In the genomic region with DNA sequence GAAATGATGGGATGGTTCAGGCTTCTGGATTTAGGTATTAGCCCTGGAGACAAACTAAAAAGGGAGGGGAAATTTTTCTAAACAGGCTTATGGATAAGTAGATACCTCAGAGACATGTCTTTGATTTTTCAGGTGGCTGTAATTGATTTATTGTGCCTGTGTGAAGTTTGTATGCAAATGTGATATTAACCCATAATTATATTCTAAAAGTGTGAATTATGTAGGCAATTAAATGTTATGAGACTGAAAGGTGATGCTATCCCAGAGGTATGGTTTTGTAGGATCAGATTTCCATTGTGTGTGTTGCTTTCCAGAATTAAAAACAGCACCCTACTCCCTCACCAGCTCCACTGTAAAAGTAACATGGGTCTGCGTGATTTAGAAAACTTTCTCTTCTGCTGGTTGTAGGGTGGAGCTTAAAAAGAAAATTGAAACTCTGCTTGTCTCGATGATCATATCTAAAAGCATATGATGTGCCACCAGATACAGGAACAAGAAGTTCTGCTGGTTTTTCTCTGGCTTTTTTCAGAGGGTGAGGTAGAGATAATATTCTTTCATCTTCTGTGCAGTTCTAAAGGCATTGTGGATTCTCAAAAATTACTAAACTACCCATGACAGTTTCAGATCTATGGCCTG, we compare ENCODE assay signal across 10 cellular contexts.
DNase-seq lines count a peak whose midpoint lies in the region; ATAC-seq, FAIRE-seq and TF ChIP-seq lines count a peak whose summit lies in the region.
"Had no signal": no experiment of that assay in that cellular context is flagged by ENCODE, and none has a peak within 500 bp of the region (broad histone marks: within the 10 kb centered on the region; RNA-seq: fewer than 3 reads in every experiment).

No MANE protein-coding gene starts in this region.

- BruUV-seq in A673 (replicated peaks; lab: Mats Ljungman, UMichigan), result no TSS peak

- CTCF ChIA-PET in A673 (lab: Charles Lee), result interaction anchor here (0.6 to 0.7 kb wide), 2 partner anchors 460 to 856 kb away, joined by 3 to 11 read pairs; no protein-coding TSS in a partner anchor
- CTCF ChIA-PET in SK-N-SH (lab: Yijun Ruan, JAX), result no interaction called here

- no peaks in the 10 kb centered on the region for H3K27me3 ChIP-seq in A673 (replicated peaks; ENCODE audit: insufficient read depth, low read depth, low read length, poor library complexity)
- no peaks in the 10 kb centered on the region for H3K27me3 ChIP-seq in SK-N-SH (ENCODE audit: insufficient read depth)

- no peaks in the 10 kb centered on the region for H3F3A ChIP-seq in SK-N-SH (replicated peaks; ENCODE audit: insufficient read depth)

- WGBS in SK-N-SH (ENCODE audit: low lambda C conversion rate), result 30% methylated on average over 2 of the region's 2 CpGs

- ATAC-seq in HG02642 (IDR thresholded peaks at IDR 0.05; ENCODE audit: poor library complexity, unreplicated experiment), result peak; percentile 83
- ATAC-seq in HG03520 (IDR thresholded peaks at IDR 0.05; ENCODE audit: unreplicated experiment), result peak; percentile 87
- no peak for ATAC-seq in HG02840 (IDR thresholded peaks at IDR 0.05; ENCODE audit: low FRiP score, unreplicated experiment)

- no peak overlapping the region for H3K4me2 ChIP-seq in SK-N-SH

- H3K9ac ChIP-seq in SK-N-SH, result no peak overlapping the region

- no peak for DNase-seq in A673 (ENCODE audit: low spot score)
- DNase-seq in GM19239 (ENCODE audit: insufficient read length, low spot score), result no peak
- no peak for DNase-seq in medulla oblongata (ENCODE audit: extremely low spot score)
- DNase-seq in NCI-H524 (lab: John Stamatoyannopoulos, UW), result no peak
- no peak for DNase-seq in SK-N-SH
- DNase-seq: activated CD4-positive, CD25-positive, alpha-beta regulatory T cell; activated naive CD4-positive, alpha-beta T cell treated with Interleukin-2 at 50 U/mL for 16 hours had no signal

- no peaks in the 10 kb centered on the region for H3K36me3 ChIP-seq in A673 (ENCODE audit: insufficient read depth, low read length, poor library complexity, severe bottlenecking)
- no peaks in the 10 kb centered on the region for H3K36me3 ChIP-seq in SK-N-SH (replicated peaks in 1 of 2; ENCODE audit: control insufficient read depth in 1 of 2, insufficient read depth in 2 of 2, low read length in 1 of 2)

- H3K9me2 ChIP-seq in SK-N-SH, result no peaks in the 10 kb centered on the region

- no peaks in the 10 kb centered on the region for H4K20me1 ChIP-seq in SK-N-SH (ENCODE audit: insufficient read depth)

- POLR2A ChIA-PET in A673 (lab: Charles Lee; ENCODE audit: low non-redundant PET), result no interaction called here
- POLR2A ChIA-PET in SK-N-SH (lab: Yijun Ruan, JAX), result no interaction called here

- no peak for TF ChIP-seq RAD21 in SK-N-SH (IDR thresholded peaks at IDR 0.05; ENCODE audit: low read length)

- H3K4me3 ChIP-seq in A673 (ENCODE audit: low read depth, low read length, poor library complexity, severe bottlenecking) (no peak overlapping the region), SK-N-SH (ENCODE audit: low read depth in 2 of 2, low read length in 1 of 2) (no peak overlapping the region)

- no peak overlapping the region for H2AFZ ChIP-seq in SK-N-SH (ENCODE audit: low read depth)

- intact Hi-C loops in A673 (cut with micrococcal nuclease; ENCODE audit: unreplicated experiment), result no loop called here

- H3K9me3 ChIP-seq in A673 (ENCODE audit: low read depth, low read length, poor library complexity, severe bottlenecking), result no peaks in the 10 kb centered on the region
- H3K9me3 ChIP-seq in SK-N-SH, result no peaks in the 10 kb centered on the region

- H3K27ac ChIP-seq in A673 (ENCODE audit: low read depth, low read length, poor library complexity, severe bottlenecking), result peak overlapping the region; percentile 17
- no peak overlapping the region for H3K27ac ChIP-seq in SK-N-SH (ENCODE audit: low read depth in 2 of 2, low read length in 1 of 2)

- peaks cover 42% of the 10 kb centered on the region for H3K4me1 ChIP-seq in A673 (ENCODE audit: insufficient read depth, low read length, poor library complexity, severe bottlenecking)
- no peaks in the 10 kb centered on the region; a peak in 1 of 4 replicates for H3K4me1 ChIP-seq in SK-N-SH (ENCODE audit: control insufficient read depth in 1 of 2, insufficient read depth in 2 of 2, low read depth in 1 of 2, low read length in 1 of 2)

- TF ChIP-seq CTCF in A673 (conservative IDR thresholded peaks at IDR 0.05; ENCODE audit: low read depth, low read length) (no peak), SK-N-SH (IDR thresholded peaks at IDR 0.05) (no peak)

- peak; percentile 82 for FAIRE-seq in GM19239 (lab: Jason Lieb, UNC)

- no peaks in the 10 kb centered on the region for H3K79me2 ChIP-seq in SK-N-SH (ENCODE audit: insufficient read depth)

- TF ChIP-seq EP300 in SK-N-SH (IDR thresholded peaks at IDR 0.05; ENCODE audit: borderline replicate concordance in 1 of 2, low read depth in 1 of 2, low read length in 1 of 2), result no peak

TF ChIP-seq in SK-N-SH, 30 proteins besides CTCF, POLR2A, EP300 and RAD21:
- TF ChIP-seq YY1 (IDR thresholded peaks at IDR 0.05; ENCODE audit: low read depth) (no peak), TAF1 (IDR thresholded peaks at IDR 0.05; ENCODE audit: borderline replicate concordance, low read depth, low read length) (no peak), RFX5 (IDR thresholded peaks at IDR 0.05; ENCODE audit: low read length) (no peak), RXRA (IDR thresholded peaks at IDR 0.05; ENCODE audit: borderline replicate concordance, low read depth) (no peak), GATA2 (CRISPR knock-in tag; IDR thresholded peaks at IDR 0.05) (no peak), CHD2 (IDR thresholded peaks at IDR 0.05; ENCODE audit: low read length, partially characterized antibody) (no peak), JUND (IDR thresholded peaks at IDR 0.05) (no peak), EZH2phosphoT487 (IDR thresholded peaks at IDR 0.05; ENCODE audit: borderline replicate concordance, low read depth) (no peak), POLR2AphosphoS5 (IDR thresholded peaks at IDR 0.05; ENCODE audit: low read depth, low read length) (no peak), NFIC (IDR thresholded peaks at IDR 0.05; ENCODE audit: borderline replicate concordance) (no peak), TCF12 (IDR thresholded peaks at IDR 0.05) (no peak)
- TF ChIP-seq, protein P1, sequence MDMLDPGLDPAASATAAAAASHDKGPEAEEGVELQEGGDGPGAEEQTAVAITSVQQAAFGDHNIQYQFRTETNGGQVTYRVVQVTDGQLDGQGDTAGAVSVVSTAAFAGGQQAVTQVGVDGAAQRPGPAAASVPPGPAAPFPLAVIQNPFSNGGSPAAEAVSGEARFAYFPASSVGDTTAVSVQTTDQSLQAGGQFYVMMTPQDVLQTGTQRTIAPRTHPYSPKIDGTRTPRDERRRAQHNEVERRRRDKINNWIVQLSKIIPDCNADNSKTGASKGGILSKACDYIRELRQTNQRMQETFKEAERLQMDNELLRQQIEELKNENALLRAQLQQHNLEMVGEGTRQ (IDR thresholded peaks at IDR 0.05; ENCODE audit: borderline replicate concordance, low read depth, low read length), result no peak
- TF ChIP-seq, protein P2, sequence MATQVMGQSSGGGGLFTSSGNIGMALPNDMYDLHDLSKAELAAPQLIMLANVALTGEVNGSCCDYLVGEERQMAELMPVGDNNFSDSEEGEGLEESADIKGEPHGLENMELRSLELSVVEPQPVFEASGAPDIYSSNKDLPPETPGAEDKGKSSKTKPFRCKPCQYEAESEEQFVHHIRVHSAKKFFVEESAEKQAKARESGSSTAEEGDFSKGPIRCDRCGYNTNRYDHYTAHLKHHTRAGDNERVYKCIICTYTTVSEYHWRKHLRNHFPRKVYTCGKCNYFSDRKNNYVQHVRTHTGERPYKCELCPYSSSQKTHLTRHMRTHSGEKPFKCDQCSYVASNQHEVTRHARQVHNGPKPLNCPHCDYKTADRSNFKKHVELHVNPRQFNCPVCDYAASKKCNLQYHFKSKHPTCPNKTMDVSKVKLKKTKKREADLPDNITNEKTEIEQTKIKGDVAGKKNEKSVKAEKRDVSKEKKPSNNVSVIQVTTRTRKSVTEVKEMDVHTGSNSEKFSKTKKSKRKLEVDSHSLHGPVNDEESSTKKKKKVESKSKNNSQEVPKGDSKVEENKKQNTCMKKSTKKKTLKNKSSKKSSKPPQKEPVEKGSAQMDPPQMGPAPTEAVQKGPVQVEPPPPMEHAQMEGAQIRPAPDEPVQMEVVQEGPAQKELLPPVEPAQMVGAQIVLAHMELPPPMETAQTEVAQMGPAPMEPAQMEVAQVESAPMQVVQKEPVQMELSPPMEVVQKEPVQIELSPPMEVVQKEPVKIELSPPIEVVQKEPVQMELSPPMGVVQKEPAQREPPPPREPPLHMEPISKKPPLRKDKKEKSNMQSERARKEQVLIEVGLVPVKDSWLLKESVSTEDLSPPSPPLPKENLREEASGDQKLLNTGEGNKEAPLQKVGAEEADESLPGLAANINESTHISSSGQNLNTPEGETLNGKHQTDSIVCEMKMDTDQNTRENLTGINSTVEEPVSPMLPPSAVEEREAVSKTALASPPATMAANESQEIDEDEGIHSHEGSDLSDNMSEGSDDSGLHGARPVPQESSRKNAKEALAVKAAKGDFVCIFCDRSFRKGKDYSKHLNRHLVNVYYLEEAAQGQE (IDR thresholded peaks at IDR 0.05; ENCODE audit: low read depth, low read length), result no peak
TF ChIP-seq in SK-N-SH: peak in this region for 0.
